Comparison of ENCODE assay signal across 28 cellular contexts in genomic region chr1:53510215-53510614, GRCh38. TPM values are rescaled to one million over a fixed set of nuclear protein-coding genes. Genes with fewer than 3 reads are reported as not detected.
DNase-seq lines count a peak whose midpoint lies in the region; ATAC-seq and TF ChIP-seq lines count a peak whose summit lies in the region.
"Had no signal": no experiment of that assay in that cellular context is flagged by ENCODE, and none has a peak within 500 bp of the region (broad histone marks: within the 10 kb centered on the region; RNA-seq: fewer than 3 reads in every experiment).

No MANE protein-coding gene starts in this region.

- H3K9me3 ChIP-seq in thyroid gland (no peaks in the 10 kb centered on the region), vagina (no peaks in the 10 kb centered on the region)
- H3K9me3 ChIP-seq: A549; BLaER1 treated with 17β-estradiol and CSF1 and Interleukin-3, amounts not matched to agents 10 nM and 100 nM; Caco-2 had no signal

- H3K36me3 ChIP-seq in thyroid gland (no peaks in the 10 kb centered on the region), vagina (no peaks in the 10 kb centered on the region)
- H3K36me3 ChIP-seq: BLaER1 treated with 17β-estradiol and CSF1 and Interleukin-3, amounts not matched to agents 10 nM and 100 nM had no signal

- ATAC-seq in Right ventricle myocardium inferior = no peak
- no peak for ATAC-seq in HG03354 (IDR thresholded peaks at IDR 0.05; ENCODE audit: poor library complexity, severe bottlenecking, unreplicated experiment)
- ATAC-seq: A549; CD8-positive, alpha-beta T cell; GM12878 had no signal

- H3K27ac ChIP-seq in VCaP (peak overlapping the region; percentile 91), thyroid gland (peak overlapping the region; percentile 56 to 97 (median 67)), vagina (peak overlapping the region; percentile 80)
- H3K27ac ChIP-seq: 22Rv1; A549; BLaER1 treated with 17β-estradiol and CSF1 and Interleukin-3, amounts not matched to agents 10 nM and 100 nM; C4-2B had no signal

- 67 to 72% methylated on average over 1 to 2 of the region's 7 CpGs for WGBS in thyroid gland, 2 donors

- H3K4me3 ChIP-seq in thyroid gland (replicated peaks in 1 of 3) (no peak overlapping the region), vagina (no peak overlapping the region)
- H3K4me3 ChIP-seq: A549; BLaER1 treated with 17β-estradiol and CSF1 and Interleukin-3, amounts not matched to agents 10 nM and 100 nM; GM12878 had no signal

- H3K27me3 ChIP-seq in thyroid gland (no peaks in the 10 kb centered on the region), vagina (no peaks in the 10 kb centered on the region)
- H3K27me3 ChIP-seq: BLaER1 treated with 17β-estradiol and CSF1 and Interleukin-3, amounts not matched to agents 10 nM and 100 nM had no signal

- no peak for TF ChIP-seq POLR2A in thyroid gland (IDR thresholded peaks at IDR 0.05)
- TF ChIP-seq POLR2A in vagina (IDR thresholded peaks at IDR 0.05) = no peak

- peaks cover 8 to 13% of the 10 kb centered on the region in 2 donors for H3K4me1 ChIP-seq in thyroid gland
- peaks cover 38% of the 10 kb centered on the region for H3K4me1 ChIP-seq in vagina
- H3K4me1 ChIP-seq: Caco-2 had no signal

- DNase-seq in Right ventricle myocardium inferior (ENCODE audit: missing footprints) (peak; percentile 48), cardiac septum (ENCODE audit: low spot score) (no peak), thyroid gland (peak in 1 of 2 donors; percentile 13), vagina (ENCODE audit: extremely low spot score in 2 of 2) (no peak)
- DNase-seq in stimulated activated naive CD4-positive, alpha-beta T cell treated with Interleukin-2 at 50 U/mL for 16 hours (lab: John Stamatoyannopoulos, UW) = no peak
- DNase-seq: AML-193; Caco-2; Calu3; CD4-positive, alpha-beta T cell; CD8-positive, alpha-beta T cell; DMS 273 treated with DMSO at 0.1 percent for 48 hours; DMS153; DMS53; DMS79; DND-41; EL; GDM1 had no signal

- TF ChIP-seq CTCF in VCaP (conservative IDR thresholded peaks at IDR 0.05) (no peak), thyroid gland (IDR thresholded peaks at IDR 0.05) (no peak), vagina (IDR thresholded peaks at IDR 0.05) (no peak)

- intact Hi-C loops in Right ventricle myocardium inferior (cut with DNase I) (no loop called here), cardiac septum (cut with DNase I) (no loop called here), thyroid gland (cut with DNase I) (no loop called here), vagina (cut with DNase I) (no loop called here)

RNA-seq across cellular contexts. Expression of gene DMRTB1, which starts 51.0 kb away (rescaled TPM):
- not detected for total RNA-seq in Right ventricle myocardium inferior
- not detected for total RNA-seq in cardiac septum
- total RNA-seq in thyroid gland = under 1 TPM in 1 of 4 donors, not detected in 3; 0.27 TPM
- not detected for total RNA-seq in vagina
- total RNA-seq: A172; B cell; Caco-2; Calu3; CD4-positive, alpha-beta T cell; CD8-positive, alpha-beta T cell; Daoy; G401; GM12878 had no signal
